8 cellular contexts compared by ENCODE assay signal in genomic region chr22:19430890-19431541, GRCh38. TPM values are rescaled to one million over a fixed set of nuclear protein-coding genes. Genes with fewer than 3 reads are reported as not detected.
DNase-seq lines count a peak whose midpoint lies in the region; ATAC-seq and TF ChIP-seq lines count a peak whose summit lies in the region.

No MANE protein-coding gene starts in this region.

- H3K9me3 Mint-ChIP-seq in activated CD8-positive, alpha-beta memory T cell treated with anti-CD3 and anti-CD28 coated beads, Interleukin-2, amount 10 ng/mL, durations not matched to agents 7 days and 5 days (ENCODE audit: low read depth) = no peaks in the 10 kb centered on the region
- H3K9me3 Mint-ChIP-seq in osteocyte (ENCODE audit: unreplicated experiment) = no peaks in the 10 kb centered on the region

- H3K4me1 Mint-ChIP-seq in activated CD8-positive, alpha-beta memory T cell treated with anti-CD3 and anti-CD28 coated beads, Interleukin-2, amount 10 ng/mL, durations not matched to agents 7 days and 5 days = peaks cover 55% of the 10 kb centered on the region
- peaks cover 39% of the 10 kb centered on the region for H3K4me1 Mint-ChIP-seq in osteocyte (ENCODE audit: unreplicated experiment)

- peak; percentile 70 for DNase-seq in activated CD8-positive, alpha-beta memory T cell treated with anti-CD3 and anti-CD28 coated beads for 24 hours
- no peak for DNase-seq in activated CD8-positive, alpha-beta memory T cell treated with anti-CD3 and anti-CD28 coated beads, Interleukin-2, amount 50 U/mL, for 4 hours
- DNase-seq in activated CD8-positive, alpha-beta memory T cell treated with anti-CD3 and anti-CD28 coated beads, Interleukin-2, amount 10 ng/mL, durations not matched to agents 7 days and 5 days = peak; percentile 62
- no peak for DNase-seq in osteocyte (ENCODE audit: extremely low spot score, unreplicated experiment)
- no peak for DNase-seq in KG1 (lab: John Stamatoyannopoulos, UW)
- no peak for DNase-seq in effector CD8-positive, alpha-beta T cell (lab: John Stamatoyannopoulos, UW)

- H3K4me3 ChIP-seq in HUES48 (ENCODE audit: low read depth, low read length) (peak overlapping the region; percentile 83), gastroesophageal sphincter (peak overlapping the region; percentile 73 to 75)

- TF ChIP-seq POLR2A in gastroesophageal sphincter (IDR thresholded peaks at IDR 0.05) = no peak

- TF ChIP-seq CTCF in gastroesophageal sphincter (IDR thresholded peaks at IDR 0.05) (no peak), osteocyte (IDR thresholded peaks at IDR 0.05) (peak; percentile 30)

- TF ChIP-seq EP300 in gastroesophageal sphincter (IDR thresholded peaks at IDR 0.05) = no peak

- WGBS in gastroesophageal sphincter (ENCODE audit: low coverage in 1 of 2), 2 donors = 0% methylated on average over 2 of the region's 53 CpGs; no CpG with 5 or more reads in 1 of the 2 donors

- H3K27ac ChIP-seq in HUES48 (ENCODE audit: low read depth, low read length) (peak overlapping the region; percentile 87), gastroesophageal sphincter (peak overlapping the region in 3 of 4 donors; percentile 90 to 98 (median 95))

- H3K27me3 ChIP-seq in HUES48 (ENCODE audit: control insufficient read depth, insufficient read depth, low read length) (no peaks in the 10 kb centered on the region), gastroesophageal sphincter (no peaks in the 10 kb centered on the region)

- CTCF ChIA-PET in activated CD8-positive, alpha-beta memory T cell treated with anti-CD3 and anti-CD28 coated beads, Interleukin-2, amount 10 ng/mL, durations not matched to agents 7 days and 5 days (lab: Charles Lee) = interaction anchor here (0.8 to 1.7 kb wide), 5 partner anchors 10 to 199 kb away, joined by 3 to 6 read pairs (median 6); no protein-coding TSS in a partner anchor

- H3K27me3 Mint-ChIP-seq in activated CD8-positive, alpha-beta memory T cell treated with anti-CD3 and anti-CD28 coated beads, Interleukin-2, amount 10 ng/mL, durations not matched to agents 7 days and 5 days = no peaks in the 10 kb centered on the region
- no peaks in the 10 kb centered on the region for H3K27me3 Mint-ChIP-seq in osteocyte (ENCODE audit: unreplicated experiment)

- H3K36me3 ChIP-seq in HUES48 (ENCODE audit: control insufficient read depth, insufficient read depth, low read length) = peaks cover 28% of the 10 kb centered on the region
- peaks cover 0 to 19% of the 10 kb centered on the region in 2 donors for H3K36me3 ChIP-seq in gastroesophageal sphincter

- no peak for ATAC-seq in activated CD8-positive, alpha-beta memory T cell treated with anti-CD3 and anti-CD28 coated beads, Interleukin-2, amount 10 ng/mL, durations not matched to agents 7 days and 5 days
- ATAC-seq in gastroesophageal sphincter = no peak

- H3K4me1 ChIP-seq in HUES48 (ENCODE audit: control insufficient read depth, insufficient read depth, low read length) (peaks cover 13% of the 10 kb centered on the region), gastroesophageal sphincter (peaks cover 0 to 50% (median 19%) of the 10 kb centered on the region in 3 donors)

- no peaks in the 10 kb centered on the region for H3K9me3 ChIP-seq in HUES48 (ENCODE audit: control insufficient read depth, insufficient read depth, low read length)
- no peaks in the 10 kb centered on the region for H3K9me3 ChIP-seq in gastroesophageal sphincter

- H3K9ac ChIP-seq in HUES48 (ENCODE audit: low read depth, low read length) = peak overlapping the region; percentile 89

- peak overlapping the region; percentile 86 for H3K4me3 Mint-ChIP-seq in activated CD8-positive, alpha-beta memory T cell treated with anti-CD3 and anti-CD28 coated beads, Interleukin-2, amount 10 ng/mL, durations not matched to agents 7 days and 5 days
- H3K4me3 Mint-ChIP-seq in osteocyte (ENCODE audit: unreplicated experiment) = peak overlapping the region; percentile 83

- H3K27ac Mint-ChIP-seq in activated CD8-positive, alpha-beta memory T cell treated with anti-CD3 and anti-CD28 coated beads, Interleukin-2, amount 10 ng/mL, durations not matched to agents 7 days and 5 days = peak overlapping the region; percentile 91
- H3K27ac Mint-ChIP-seq in osteocyte (ENCODE audit: unreplicated experiment) = peak overlapping the region; percentile 83

- peaks cover 44% of the 10 kb centered on the region for H3K36me3 Mint-ChIP-seq in activated CD8-positive, alpha-beta memory T cell treated with anti-CD3 and anti-CD28 coated beads, Interleukin-2, amount 10 ng/mL, durations not matched to agents 7 days and 5 days
- peaks cover 11% of the 10 kb centered on the region for H3K36me3 Mint-ChIP-seq in osteocyte (ENCODE audit: unreplicated experiment)

RNA-seq across cellular contexts. Expression of gene HIRA, which starts 0.5 kb away (rescaled TPM):
- 10 to 100 TPM; 57.8 to 67.0 TPM for total RNA-seq in activated CD8-positive, alpha-beta memory T cell treated with anti-CD3 and anti-CD28 coated beads, Interleukin-2, amount 10 ng/mL, durations not matched to agents 7 days and 5 days
- total RNA-seq in gastroesophageal sphincter = 10 to 100 TPM; 20.5 to 35.6 (median 26.0) TPM
- 33.2 and 33.8 TPM in 2 replicates for total RNA-seq in osteocyte

RNA-seq across cellular contexts. Expression of gene MRPL40, which starts 1.3 kb away (rescaled TPM):
- 10 to 100 TPM; 27.0 to 32.4 TPM for total RNA-seq in activated CD8-positive, alpha-beta memory T cell treated with anti-CD3 and anti-CD28 coated beads, Interleukin-2, amount 10 ng/mL, durations not matched to agents 7 days and 5 days
- total RNA-seq in gastroesophageal sphincter = 10 to 100 TPM; 22.8 to 29.1 (median 25.8) TPM
- total RNA-seq in osteocyte = 24.2 and 29.6 TPM in 2 replicates

RNA-seq across cellular contexts. Expression of gene C22orf39, which starts 16.5 kb away (rescaled TPM):
- 10 to 100 TPM; 31.1 to 36.4 TPM for total RNA-seq in activated CD8-positive, alpha-beta memory T cell treated with anti-CD3 and anti-CD28 coated beads, Interleukin-2, amount 10 ng/mL, durations not matched to agents 7 days and 5 days
- total RNA-seq in gastroesophageal sphincter (100 to 1,000 TPM in 2 of 4 donors, 10 to 100 TPM in 2; 69.4 to 107 (median 97.0) TPM), osteocyte (29.0 and 30.1 TPM in 2 replicates)

RNA-seq across cellular contexts. Expression of gene UFD1, which starts 48.0 kb away (rescaled TPM):
- total RNA-seq in activated CD8-positive, alpha-beta memory T cell treated with anti-CD3 and anti-CD28 coated beads, Interleukin-2, amount 10 ng/mL, durations not matched to agents 7 days and 5 days = 100 to 1,000 TPM in 1 of 2 experiments, 10 to 100 TPM in 1; 80.1 to 111 TPM
- total RNA-seq in gastroesophageal sphincter (10 to 100 TPM; 22.7 to 56.2 (median 38.2) TPM), osteocyte (72.5 and 74.9 TPM in 2 replicates)

RNA-seq across cellular contexts. Expression of gene CDC45, which starts 48.7 kb away (rescaled TPM):
- total RNA-seq in activated CD8-positive, alpha-beta memory T cell treated with anti-CD3 and anti-CD28 coated beads, Interleukin-2, amount 10 ng/mL, durations not matched to agents 7 days and 5 days = 100 to 1,000 TPM in 1 of 2 experiments, 10 to 100 TPM in 1; 94.8 to 104 TPM
- total RNA-seq in gastroesophageal sphincter (1 to 10 TPM in 1 of 4 donors, not detected in 3; 2.1 TPM), osteocyte (3.0 and 3.7 TPM in 2 replicates)

Comparison
In these comparisons a context has a peak if more than half of its experiments do, and no peak if none do; other contexts are left out.
1. DNase-seq: peak in activated CD8-positive, alpha-beta memory T cell treated with anti-CD3 and anti-CD28 coated beads for 24 hours (single experiment) and activated CD8-positive, alpha-beta memory T cell treated with anti-CD3 and anti-CD28 coated beads, Interleukin-2, amount 10 ng/mL, durations not matched to agents 7 days and 5 days (single experiment); none in activated CD8-positive, alpha-beta memory T cell treated with anti-CD3 and anti-CD28 coated beads, Interleukin-2, amount 50 U/mL, for 4 hours (single experiment), osteocyte (single experiment), KG1 (single experiment) and effector CD8-positive, alpha-beta T cell (single experiment).